In genomic region chr11:61733120-61733978, GRCh38 we compare ENCODE assay signal across 8 cellular contexts. TPM values are rescaled to one million over a fixed set of nuclear protein-coding genes. Genes with fewer than 3 reads are reported as not detected.
DNase-seq lines count a peak whose midpoint lies in the region; ATAC-seq and TF ChIP-seq lines count a peak whose summit lies in the region.

No MANE protein-coding gene starts in this region.

- no peaks in the 10 kb centered on the region for H3K9me3 Mint-ChIP-seq in HFFc6

- peak; percentile 99 for TF ChIP-seq CTCF in HFFc6 (IDR thresholded peaks at IDR 0.05)

- no peaks in the 10 kb centered on the region for H3K9me3 ChIP-seq in T-helper 17 cell (ENCODE audit: control insufficient read depth, low read length, poor library complexity, severe bottlenecking)

- H3K4me1 Mint-ChIP-seq in HFFc6 (ENCODE audit: low read depth) = peaks cover 37% of the 10 kb centered on the region
- H3K4me1 Mint-ChIP-seq in T-helper 17 cell = peaks cover 5% of the 10 kb centered on the region

- DNase-seq in GM03348 (ENCODE audit: low spot score) = peak; percentile 96
- peak; percentile 65 for DNase-seq in HFFc6
- peak; percentile 68 for DNase-seq in NCI-H146 (lab: John Stamatoyannopoulos, UW)
- DNase-seq in T-helper 17 cell = peak; percentile 68 to 81 (median 73)
- DNase-seq in amygdala (lab: John Stamatoyannopoulos, UW) = peak in 55 of 56 donors; percentile 20 to 94 (median 75)
- DNase-seq in left cardiac atrium = peak; percentile 92
- peak; percentile 90 for DNase-seq in retina

- H3K36me3 Mint-ChIP-seq in HFFc6 (ENCODE audit: low read depth) = 0 out of 2 replicates have a peak, but pooled peaks cover 2% of the 10 kb centered on the region
- H3K36me3 Mint-ChIP-seq in T-helper 17 cell (ENCODE audit: low read depth) = no peaks in the 10 kb centered on the region

- no peaks in the 10 kb centered on the region; the same call in none of the 2 replicates for H3K27me3 Mint-ChIP-seq in HFFc6 (ENCODE audit: insufficient read depth)
- H3K27me3 Mint-ChIP-seq in T-helper 17 cell = no peaks in the 10 kb centered on the region

- H3K4me3 Mint-ChIP-seq in HFFc6 (0 out of 2 replicates have a peak overlapping the region, but pooled peaks have one; percentile 29), T-helper 17 cell (no peak overlapping the region)

- intact Hi-C loops in left cardiac atrium (cut with DNase I) = loop anchor here in 1 of 2 donors (2.0 kb wide), 1 partner anchor 53 kb away; the partner anchor contains the start of gene DAGLA

- ATAC-seq in T-helper 17 cell = peak; percentile 99
- peak; percentile 81 to 84 for ATAC-seq in left cardiac atrium
- no peak for ATAC-seq in HG02970 (IDR thresholded peaks at IDR 0.05; ENCODE audit: low FRiP score, unreplicated experiment)

- H3K27ac Mint-ChIP-seq in HFFc6 = peak overlapping the region; percentile 76
- H3K27ac Mint-ChIP-seq in T-helper 17 cell = peak overlapping the region; percentile 88

RNA-seq across cellular contexts. Expression of gene MYRF, which starts 19.1 kb away (rescaled TPM):
- total RNA-seq in HFFc6 (2021; fragmentation: NEBNext Ultra II Directional; extraction: Animal tissue kit (Norgen Biotek cat#: 25700)) = under 1 TPM; 0.24 to 0.67 (median 0.53) TPM
- total RNA-seq in T-helper 17 cell (1 to 10 TPM in 1 of 2 donors, under 1 TPM in 1; 0.47 to 1.5 TPM), left cardiac atrium (1 to 10 TPM; 4.0 to 5.0 TPM)

RNA-seq across cellular contexts. Expression of gene DAGLA, which starts 53.2 kb away (rescaled TPM):
- 1 to 10 TPM; 2.4 to 4.2 (median 3.3) TPM for total RNA-seq in HFFc6 (2021; fragmentation: NEBNext Ultra II Directional; extraction: Animal tissue kit (Norgen Biotek cat#: 25700))
- total RNA-seq in T-helper 17 cell (1 to 10 TPM; 1.3 to 2.1 TPM), left cardiac atrium (1 to 10 TPM; 4.1 to 5.0 TPM)

RNA-seq across cellular contexts. Expression of gene TMEM258, which starts 59.0 kb away (rescaled TPM):
- total RNA-seq in HFFc6 (2021; fragmentation: NEBNext Ultra II Directional; extraction: Animal tissue kit (Norgen Biotek cat#: 25700)) = 100 to 1,000 TPM; 134 to 173 (median 145) TPM
- 10 to 100 TPM; 68.4 to 77.6 TPM for total RNA-seq in T-helper 17 cell
- 100 to 1,000 TPM; 112 to 114 TPM for total RNA-seq in left cardiac atrium

RNA-seq across cellular contexts. Expression of gene FEN1, which starts 59.4 kb away (rescaled TPM):
- total RNA-seq in HFFc6 (2021; fragmentation: NEBNext Ultra II Directional; extraction: Animal tissue kit (Norgen Biotek cat#: 25700)) = 10 to 100 TPM; 25.6 to 45.6 (median 37.4) TPM
- total RNA-seq in T-helper 17 cell (10 to 100 TPM in 1 of 2 donors, 1 to 10 TPM in 1; 9.7 to 13.0 TPM), left cardiac atrium (10 to 100 TPM in 1 of 2 donors, 1 to 10 TPM in 1; 9.4 to 11.4 TPM)
